ENCODE assay signal across 8 cellular contexts in genomic region chr7:21426958-21427860, GRCh38. TPM values are rescaled to one million over a fixed set of nuclear protein-coding genes. Genes with fewer than 3 reads are reported as not detected.
DNase-seq lines count a peak whose midpoint lies in the region; ATAC-seq and TF ChIP-seq lines count a peak whose summit lies in the region.

No MANE protein-coding gene starts in this region.

- H3K9me3 Mint-ChIP-seq in progenitor cell of endocrine pancreas (ENCODE audit: low read depth) = no peaks in the 10 kb centered on the region

- no peaks in the 10 kb centered on the region for H3K27me3 Mint-ChIP-seq in progenitor cell of endocrine pancreas

- H3K36me3 Mint-ChIP-seq in progenitor cell of endocrine pancreas (ENCODE audit: insufficient read depth) = no peaks in the 10 kb centered on the region

- no peaks in the 10 kb centered on the region for H3K9me3 ChIP-seq in left ventricle myocardium inferior (replicated peaks)

- H3K4me1 ChIP-seq in left ventricle myocardium inferior = peaks cover 56% of the 10 kb centered on the region

- peak; percentile 42 for TF ChIP-seq CTCF in left ventricle myocardium inferior (IDR thresholded peaks at IDR 0.05; ENCODE audit: borderline replicate concordance)
- no peak for TF ChIP-seq CTCF in progenitor cell of endocrine pancreas (IDR thresholded peaks at IDR 0.05; ENCODE audit: unreplicated experiment)

- H3K36me3 ChIP-seq in left ventricle myocardium inferior = no peaks in the 10 kb centered on the region

- peaks cover 36% of the 10 kb centered on the region for H3K4me1 Mint-ChIP-seq in progenitor cell of endocrine pancreas (ENCODE audit: low read depth)

- peak overlapping the region; percentile 93 for H3K4me3 ChIP-seq in left ventricle myocardium inferior

- H3K27me3 ChIP-seq in left ventricle myocardium inferior (ENCODE audit: low read depth) = no peaks in the 10 kb centered on the region

- intact Hi-C loops in left ventricle myocardium inferior (cut with micrococcal nuclease) = no loop called here

- peak; percentile 98 for DNase-seq in NCI-H146 treated with DMSO at 0.1 percent for 48 hours (lab: John Stamatoyannopoulos, UW; ENCODE audit: unreplicated experiment)
- DNase-seq in T-helper 1 cell = peak; percentile 99 to 100 (median 100)
- DNase-seq in amygdala (lab: John Stamatoyannopoulos, UW) = peak; percentile 81 to 99 (median 98)
- DNase-seq in left ventricle myocardium inferior = peak; percentile 99
- peak; percentile 98 for DNase-seq in progenitor cell of endocrine pancreas (ENCODE audit: low spot score, unreplicated experiment)
- peak; percentile 99 for DNase-seq in ureter (ENCODE audit: low spot score)

- ATAC-seq in HG02884 (IDR thresholded peaks at IDR 0.05; ENCODE audit: unreplicated experiment) = peak; percentile 74

- H3K27ac ChIP-seq in left ventricle myocardium inferior (replicated peaks) = peak overlapping the region; percentile 98

- H3K27ac Mint-ChIP-seq in progenitor cell of endocrine pancreas = peak overlapping the region; percentile 100

- TF ChIP-seq POLR2A in GM15510 (IDR thresholded peaks at IDR 0.05; ENCODE audit: borderline replicate concordance, extremely low read depth, insufficient read length) = peak; percentile 63

- peak overlapping the region; percentile 99 for H3K4me3 Mint-ChIP-seq in progenitor cell of endocrine pancreas (ENCODE audit: low read depth)

RNA-seq across cellular contexts. Expression of gene SP4, which starts 0.7 kb away (rescaled TPM):
- 5.9 TPM for total RNA-seq in left ventricle myocardium inferior
- 19.2 and 19.8 TPM in 2 replicates for total RNA-seq in progenitor cell of endocrine pancreas
- 13.3 TPM for total RNA-seq in ureter

Comparison
In these comparisons a context has a peak if more than half of its experiments do, and no peak if none do; other contexts are left out.
1. Peak in every context shown above with its lines: DNase-seq, ATAC-seq, H3K4me3 ChIP-seq and H3K27ac ChIP-seq.